26 cellular contexts compared by ENCODE assay signal in genomic region chr6:109920911-109921310, GRCh38. TPM values are rescaled to one million over a fixed set of nuclear protein-coding genes. Genes with fewer than 3 reads are reported as not detected.
A peak's percentile ranks its signal among the peaks of the same experiment; 100 is the strongest.
DNase-seq lines count a peak whose midpoint lies in the region; FAIRE-seq and TF ChIP-seq lines count a peak whose summit lies in the region.
"Had no signal": no experiment of that assay in that cellular context is flagged by ENCODE, and none has a peak within 500 bp of the region (broad histone marks: within the 10 kb centered on the region; RNA-seq: fewer than 3 reads in every experiment).

No MANE protein-coding gene starts in this region.

- H3K4me1 Mint-ChIP-seq in progenitor cell of endocrine pancreas (ENCODE audit: low read depth) = no peaks in the 10 kb centered on the region
- H3K4me1 Mint-ChIP-seq: CD8-positive, alpha-beta memory T cell had no signal

- H3K27ac Mint-ChIP-seq in progenitor cell of endocrine pancreas = peak overlapping the region; percentile 25
- H3K27ac Mint-ChIP-seq: CD14-positive monocyte; CD4-positive, alpha-beta T cell; CD8-positive, alpha-beta memory T cell had no signal

- H3K79me2 ChIP-seq in H1 (ENCODE audit: control insufficient read depth in 1 of 2, insufficient read depth in 2 of 2, low read length in 2 of 2) = no peaks in the 10 kb centered on the region

- TF ChIP-seq RAD21 in H1 (IDR thresholded peaks at IDR 0.05 in 1 of 2, conservative IDR thresholded peaks at IDR 0.05 in 1 of 2; ENCODE audit: low read depth in 2 of 2, low read length in 2 of 2) = no peak

- TF ChIP-seq POLR2A in H1 (IDR thresholded peaks at IDR 0.05; ENCODE audit: control extremely low read depth in 1 of 2, low read depth in 2 of 2, low read length in 2 of 2) (no peak), uterus (IDR thresholded peaks at IDR 0.05) (no peak)

- H2BK12ac ChIP-seq in H1 (ENCODE audit: low read depth, low read length) = no peak overlapping the region

- peaks cover 6% of the 10 kb centered on the region for H3K27me3 Mint-ChIP-seq in progenitor cell of endocrine pancreas

- H2AFZ ChIP-seq in H1 (ENCODE audit: low read length) = no peak overlapping the region

- no peak overlapping the region for H3K9ac ChIP-seq in H1 (replicated peaks in 1 of 4; ENCODE audit: extremely low read depth in 1 of 4, low read depth in 3 of 4, low read length in 3 of 4)
- H3K9ac ChIP-seq: BLaER1 treated with 17β-estradiol and CSF1 and Interleukin-3, amounts not matched to agents 10 nM and 100 nM had no signal

- H2AK5ac ChIP-seq in H1 (ENCODE audit: low read depth, low read length) = peak overlapping the region; percentile 25; the same call in 1 of the 2 replicates

- H3K36me3 ChIP-seq in H1 (ENCODE audit: control insufficient read depth in 2 of 4, insufficient read depth in 4 of 4, low read length in 3 of 4) (no peaks in the 10 kb centered on the region), uterus (no peaks in the 10 kb centered on the region)
- H3K36me3 ChIP-seq: BE2C; BLaER1 treated with 17β-estradiol and CSF1 and Interleukin-3, amounts not matched to agents 10 nM and 100 nM had no signal

- H2BK20ac ChIP-seq in H1 (ENCODE audit: low read length) = no peak overlapping the region

- H3K18ac ChIP-seq in H1 (ENCODE audit: extremely low read depth, low read length) = no peak overlapping the region

- H4K5ac ChIP-seq in H1 (ENCODE audit: insufficient read length, low read depth, low read length) = no peak overlapping the region

- no peak overlapping the region for H2BK5ac ChIP-seq in H1 (ENCODE audit: low read depth, low read length)

- peak; percentile 20 for DNase-seq in HT1080 (ENCODE audit: low read depth)
- peak; percentile 61 for DNase-seq in RKO (ENCODE audit: low spot score)
- no peak for DNase-seq in H1 (ENCODE audit: low read depth in 1 of 2, low spot score in 2 of 2)
- DNase-seq in progenitor cell of endocrine pancreas (ENCODE audit: low spot score, unreplicated experiment) = no peak
- DNase-seq in dedifferentiated amniotic fluid mesenchymal stem cell (ENCODE audit: extremely low spot score) = no peak
- no peak for DNase-seq in uterus
- no peak for DNase-seq in kidney tubule cell (ENCODE audit: low spot score)
- DNase-seq: 8988T; ACHN; AML-193; BE2C; CD4-positive, alpha-beta T cell; CD8-positive, alpha-beta memory T cell; DMS 273 treated with DMSO at 0.1 percent for 48 hours; DMS79; GF-D8; GOT3; H9 had no signal

- TF ChIP-seq EP300 in H1 (IDR thresholded peaks at IDR 0.05; ENCODE audit: borderline replicate concordance in 1 of 2, low read depth in 2 of 2, low read length in 2 of 2) = no peak

- H3K9me3 ChIP-seq in H1 (ENCODE audit: insufficient read depth in 2 of 2, low read depth in 1 of 2, low read length in 1 of 2) = no peaks in the 10 kb centered on the region
- no peaks in the 10 kb centered on the region for H3K9me3 ChIP-seq in uterus
- H3K9me3 ChIP-seq: A549; BE2C; BLaER1 treated with 17β-estradiol and CSF1 and Interleukin-3, amounts not matched to agents 10 nM and 100 nM had no signal

- H3K27ac ChIP-seq in H1 (ENCODE audit: low read depth, low read length) = no peak overlapping the region
- H3K27ac ChIP-seq in uterus = no peak overlapping the region
- H3K27ac ChIP-seq: A549; BLaER1 treated with 17β-estradiol and CSF1 and Interleukin-3, amounts not matched to agents 10 nM and 100 nM had no signal

- no peaks in the 10 kb centered on the region for H3K27me3 ChIP-seq in H1 (replicated peaks in 1 of 4; ENCODE audit: control insufficient read depth in 3 of 4, extremely low read depth in 1 of 4, insufficient read depth in 3 of 4, low read length in 3 of 4)
- no peaks in the 10 kb centered on the region for H3K27me3 ChIP-seq in uterus
- H3K27me3 ChIP-seq: BLaER1 treated with 17β-estradiol and CSF1 and Interleukin-3, amounts not matched to agents 10 nM and 100 nM had no signal

- WGBS in H1 (ENCODE audit: extremely low coverage in 1 of 2, insufficient coverage in 1 of 2, insufficient read length in 1 of 2, insufficient replicate concordance in 2 of 2, low coverage in 1 of 2, low lambda C conversion rate in 2 of 2, missing lambda C conversion rate in 1 of 2), 2 experiments = 94% methylated on average over 10 of the region's 10 CpGs; no CpG with 5 or more reads in 1 of the 2 experiments

- H3K23ac ChIP-seq in H1 (ENCODE audit: insufficient read length) = no peak overlapping the region

- no peaks in the 10 kb centered on the region for H3K36me3 Mint-ChIP-seq in progenitor cell of endocrine pancreas (ENCODE audit: insufficient read depth)
- H3K36me3 Mint-ChIP-seq: CD14-positive monocyte; CD8-positive, alpha-beta memory T cell had no signal

- no peak overlapping the region for H4K8ac ChIP-seq in H1 (ENCODE audit: extremely low read depth, insufficient read depth, low read length)

- H3K4me1 ChIP-seq in H1 (replicated peaks in 1 of 4; ENCODE audit: control insufficient read depth in 3 of 4, insufficient read depth in 4 of 4, low read length in 3 of 4) = no peaks in the 10 kb centered on the region; a peak in 1 of 7 replicates
- H3K4me1 ChIP-seq in uterus = no peaks in the 10 kb centered on the region
- H3K4me1 ChIP-seq: A549; BE2C; BLaER1 treated with 17β-estradiol and CSF1 and Interleukin-3, amounts not matched to agents 10 nM and 100 nM had no signal

- no peak overlapping the region for H3K4me2 ChIP-seq in H1 (ENCODE audit: insufficient read depth in 1 of 2, low read depth in 2 of 2, low read length in 2 of 2)
- H3K4me2 ChIP-seq: A549; BLaER1 treated with 17β-estradiol and CSF1 and Interleukin-3, amounts not matched to agents 10 nM and 100 nM had no signal

- peak overlapping the region; percentile 3 for H4K91ac ChIP-seq in H1 (replicated peaks; ENCODE audit: insufficient read length, low read length)

- H3K9me3 Mint-ChIP-seq in progenitor cell of endocrine pancreas (ENCODE audit: low read depth) = no peaks in the 10 kb centered on the region
- H3K9me3 Mint-ChIP-seq: CD4-positive, alpha-beta T cell; CD8-positive, alpha-beta memory T cell; H9 had no signal

- H2BK120ac ChIP-seq in H1 (replicated peaks; ENCODE audit: low read depth, low read length) = no peak overlapping the region

- no peaks in the 10 kb centered on the region for H3K23me2 ChIP-seq in H1 (ENCODE audit: low read depth, low read length)

- H3K56ac ChIP-seq in H1 (replicated peaks; ENCODE audit: insufficient read length, low read depth, low read length) = no peak overlapping the region

- H3K4me3 ChIP-seq in H1 (ENCODE audit: extremely low read depth in 1 of 4, insufficient read depth in 2 of 4, low read depth in 3 of 4, low read length in 4 of 4) (no peak overlapping the region), uterus (no peak overlapping the region)
- H3K4me3 ChIP-seq: A549; BLaER1 treated with 17β-estradiol and CSF1 and Interleukin-3, amounts not matched to agents 10 nM and 100 nM had no signal

- no peak overlapping the region for H3K4me3 Mint-ChIP-seq in progenitor cell of endocrine pancreas (ENCODE audit: low read depth)
- H3K4me3 Mint-ChIP-seq: CD4-positive, alpha-beta T cell; CD8-positive, alpha-beta memory T cell; H9 had no signal

- no peak overlapping the region for H3K14ac ChIP-seq in H1 (ENCODE audit: insufficient read length)

- intact Hi-C loops in uterus (cut with DNase I; ENCODE audit: low total_unique reads) = no loop called here

- H3K4ac ChIP-seq in H1 (replicated peaks; ENCODE audit: insufficient read length, low read depth, low read length) = no peak overlapping the region

- CTCF ChIA-PET in H1 (lab: Charles Lee; ENCODE audit: partially characterized antibody) = no interaction called here

- FAIRE-seq in H1 (lab: Jason Lieb, UNC) = no peak
- FAIRE-seq: A549, D721Med, GM12891, GM18507 had no signal

- TF ChIP-seq CTCF in H1 (IDR thresholded peaks at IDR 0.05; ENCODE audit: control extremely low read depth in 1 of 3, insufficient read depth in 1 of 3, low read depth in 1 of 3, low read length in 3 of 3) (no peak), progenitor cell of endocrine pancreas (IDR thresholded peaks at IDR 0.05; ENCODE audit: unreplicated experiment) (no peak), uterus (IDR thresholded peaks at IDR 0.05) (no peak)

- no peaks in the 10 kb centered on the region for H4K20me1 ChIP-seq in H1 (replicated peaks in 1 of 2; ENCODE audit: control insufficient read depth in 1 of 2, insufficient read depth in 2 of 2, low read length in 2 of 2)
- H4K20me1 ChIP-seq: BLaER1 treated with 17β-estradiol and CSF1 and Interleukin-3, amounts not matched to agents 10 nM and 100 nM had no signal

- no peaks in the 10 kb centered on the region for H3K79me1 ChIP-seq in H1 (ENCODE audit: low read depth, low read length)

- POLR2A ChIA-PET in H1 (lab: Charles Lee; ENCODE audit: partially characterized antibody) = no interaction called here

- no peak overlapping the region for H2BK15ac ChIP-seq in H1 (ENCODE audit: low read length)

TF ChIP-seq in H1, 55 proteins besides CTCF, POLR2A, EP300 and RAD21 (continues in another document):
- TF ChIP-seq GTF2F1 (IDR thresholded peaks at IDR 0.05; ENCODE audit: borderline replicate concordance, low read depth, low read length) (no peak), SP2 (IDR thresholded peaks at IDR 0.05; ENCODE audit: low read length) (no peak), RBBP5 (IDR thresholded peaks at IDR 0.05; ENCODE audit: borderline replicate concordance, low read depth, low read length) (no peak), SIN3A (conservative IDR thresholded peaks at IDR 0.05 in 1 of 2, IDR thresholded peaks at IDR 0.05 in 1 of 2; ENCODE audit: low read depth in 1 of 2, low read length in 2 of 2) (no peak), HDAC2 (IDR thresholded peaks at IDR 0.05; ENCODE audit: borderline replicate concordance in 1 of 2, low read depth in 2 of 2, low read length in 2 of 2) (no peak), POLR2AphosphoS5 (IDR thresholded peaks at IDR 0.05; ENCODE audit: low read depth, low read length) (no peak), CEBPB (IDR thresholded peaks at IDR 0.05; ENCODE audit: low read depth, low read length) (no peak), SAP30 (IDR thresholded peaks at IDR 0.05; ENCODE audit: insufficient read depth, insufficient replicate concordance, low read length) (no peak)

RNA-seq across cellular contexts. Expression of gene GPR6, which starts 57.2 kb away (rescaled TPM):
- total RNA-seq in HT1080 (2014; rRNA removed; shearing (Covaris generic)) = not detected in 2 replicates
- polyA plus RNA-seq in HT1080 (2015; cell fraction: cytosol; rRNA removed) = not detected in 2 replicates
- not detected in 2 replicates for polyA plus RNA-seq in HT1080 (2015; cell fraction: nucleus; rRNA removed)
- 0.27 and 0.37 TPM in 2 replicates for total RNA-seq in H1 (2021; fragmentation: NEBNext Ultra II Directional; extraction: Animal tissue kit (Norgen Biotek cat#: 25700))
- polyA plus RNA-seq in H1 (2011; rRNA removed) = 0.18 and 0.31 TPM in 2 replicates
- 0.10 TPM for polyA plus RNA-seq in H1 (2011; cell fraction: cytosol; rRNA removed)
- polyA plus RNA-seq in H1 (2011; cell fraction: nucleus; rRNA removed) = 0.33 TPM
- polyA plus RNA-seq in H1 (2012, experiment 1 of 2) = 0.08 to 0.20 TPM (median 0.18 TPM) in 4 replicates
- polyA plus RNA-seq in H1 (2012, experiment 2 of 2) = 0.17 TPM
- polyA plus RNA-seq in H1 (2013, experiment 1 of 2) = 0.41 TPM
- polyA plus RNA-seq in H1 (2013, experiment 2 of 2) = 0.37 TPM
- polyA minus RNA-seq in H1 (2011; rRNA and poly(A)+ RNA removed) = 0.16 TPM in 1 of 2 replicates, not detected in the other
- polyA minus RNA-seq in H1 (2011; cell fraction: cytosol; rRNA and poly(A)+ RNA removed) = not detected
- 0.30 TPM for polyA minus RNA-seq in H1 (2011; cell fraction: nucleus; rRNA and poly(A)+ RNA removed)
- total RNA-seq in progenitor cell of endocrine pancreas = not detected in 2 replicates
- total RNA-seq in uterus = not detected
- total RNA-seq: CD4-positive, alpha-beta T cell; CD8-positive, alpha-beta memory T cell; Daoy; G401 had no signal
- polyA plus RNA-seq: A549; CD14-positive monocyte; CD8-positive, alpha-beta memory T cell had no signal

Comparison
In these comparisons a context has a peak if more than half of its experiments do, and no peak if none do; other contexts are left out.
1. DNase-seq: peak in HT1080 (single experiment) and RKO (single experiment); none in H1 (0 of 2), progenitor cell of endocrine pancreas (single experiment), dedifferentiated amniotic fluid mesenchymal stem cell (single experiment), uterus (0 of 2) and kidney tubule cell (single experiment).